ENCODE assay signal across 1 cellular context in the genomic region with DNA sequence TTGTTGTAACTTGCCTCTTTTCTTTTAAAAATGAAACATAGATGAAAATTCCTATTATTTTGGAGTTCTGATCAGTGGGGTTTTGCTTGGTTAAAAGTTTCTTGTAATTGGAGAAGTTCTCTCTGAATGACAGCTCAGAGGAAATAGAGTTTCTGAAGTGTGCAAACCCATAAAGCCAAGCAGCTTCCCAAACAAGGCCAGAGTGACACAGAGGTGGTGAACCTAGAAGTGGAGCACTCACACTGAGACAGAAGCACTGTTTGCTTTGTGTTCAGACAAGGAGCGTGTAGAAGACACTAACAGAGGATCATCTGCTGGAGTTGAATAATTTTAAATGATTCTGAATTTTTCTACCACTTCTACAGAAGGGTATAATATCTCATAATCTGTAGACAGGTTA.
TF ChIP-seq lines count a peak whose summit lies in the region.

No MANE protein-coding gene starts in this region.

TF ChIP-seq in GM12878, 131 proteins besides CTCF, POLR2A, EP300 and RAD21:
- 0 out of 2 replicates have a peak, but pooled peaks have one; percentile 10 for TF ChIP-seq RUNX3 (IDR thresholded peaks at IDR 0.05; ENCODE audit: low read length)
- TF ChIP-seq NR2F1 (conservative IDR thresholded peaks at IDR 0.05): 0 out of 2 replicates have a peak, but pooled peaks have one; percentile 8
- TF ChIP-seq, protein P1, sequence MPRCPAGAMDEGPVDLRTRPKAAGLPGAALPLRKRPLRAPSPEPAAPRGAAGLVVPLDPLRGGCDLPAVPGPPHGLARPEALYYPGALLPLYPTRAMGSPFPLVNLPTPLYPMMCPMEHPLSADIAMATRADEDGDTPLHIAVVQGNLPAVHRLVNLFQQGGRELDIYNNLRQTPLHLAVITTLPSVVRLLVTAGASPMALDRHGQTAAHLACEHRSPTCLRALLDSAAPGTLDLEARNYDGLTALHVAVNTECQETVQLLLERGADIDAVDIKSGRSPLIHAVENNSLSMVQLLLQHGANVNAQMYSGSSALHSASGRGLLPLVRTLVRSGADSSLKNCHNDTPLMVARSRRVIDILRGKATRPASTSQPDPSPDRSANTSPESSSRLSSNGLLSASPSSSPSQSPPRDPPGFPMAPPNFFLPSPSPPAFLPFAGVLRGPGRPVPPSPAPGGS (IDR thresholded peaks at IDR 0.05; ENCODE audit: borderline replicate concordance, insufficient read depth, low read depth, low read length, poor library complexity, severe bottlenecking): no peak
- no peak for TF ChIP-seq ZNF384 (IDR thresholded peaks at IDR 0.05; ENCODE audit: borderline replicate concordance, low read depth, low read length)
- TF ChIP-seq, protein P2, sequence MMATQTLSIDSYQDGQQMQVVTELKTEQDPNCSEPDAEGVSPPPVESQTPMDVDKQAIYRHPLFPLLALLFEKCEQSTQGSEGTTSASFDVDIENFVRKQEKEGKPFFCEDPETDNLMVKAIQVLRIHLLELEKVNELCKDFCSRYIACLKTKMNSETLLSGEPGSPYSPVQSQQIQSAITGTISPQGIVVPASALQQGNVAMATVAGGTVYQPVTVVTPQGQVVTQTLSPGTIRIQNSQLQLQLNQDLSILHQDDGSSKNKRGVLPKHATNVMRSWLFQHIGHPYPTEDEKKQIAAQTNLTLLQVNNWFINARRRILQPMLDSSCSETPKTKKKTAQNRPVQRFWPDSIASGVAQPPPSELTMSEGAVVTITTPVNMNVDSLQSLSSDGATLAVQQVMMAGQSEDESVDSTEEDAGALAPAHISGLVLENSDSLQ (IDR thresholded peaks at IDR 0.05): peak; percentile 49; the same call in 1 of the 2 replicates
